ENCODE assay signal across 15 cellular contexts in the genomic region with DNA sequence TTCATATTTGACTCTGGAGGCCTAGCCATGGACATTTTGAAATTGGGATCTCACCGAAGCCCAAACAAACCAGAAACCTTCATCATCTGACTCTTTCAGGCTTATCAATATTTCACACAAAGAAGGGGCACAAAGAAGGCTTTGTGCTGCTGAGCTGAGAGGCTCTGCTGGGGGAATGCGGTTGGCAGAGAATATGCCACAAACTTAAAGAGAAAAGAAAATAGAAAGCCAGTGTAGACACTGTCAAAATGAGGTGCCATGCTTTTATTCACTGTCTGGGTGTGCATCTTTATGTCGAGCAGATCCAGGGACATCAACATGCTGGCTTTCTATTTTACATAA.
DNase-seq lines count a peak whose midpoint lies in the region; ATAC-seq and TF ChIP-seq lines count a peak whose summit lies in the region.
"Had no signal": no experiment of that assay in that cellular context is flagged by ENCODE, and none has a peak within 500 bp of the region (broad histone marks: within the 10 kb centered on the region; RNA-seq: fewer than 3 reads in every experiment).

No MANE protein-coding gene starts in this region.

- peaks cover 0 to 5% (median 0%) of the 10 kb centered on the region in 11 donors for H3K9me3 ChIP-seq in heart right ventricle
- no peaks in the 10 kb centered on the region for H3K9me3 ChIP-seq in osteoblast (ENCODE audit: low read depth, low read length)
- no peaks in the 10 kb centered on the region for H3K9me3 ChIP-seq in aorta (ENCODE audit: control insufficient read depth, low read length)

- no peaks in the 10 kb centered on the region for H4K20me1 ChIP-seq in osteoblast (ENCODE audit: insufficient read depth, low read length)

- 32 to 56% methylated on average over 3 of the region's 3 CpGs for WGBS in heart right ventricle, 2 donors
- WGBS in aorta, 2 donors = 45 to 48% methylated on average over 3 of the region's 3 CpGs

- H3K4me2 ChIP-seq in osteoblast (ENCODE audit: insufficient read depth, low read length) = no peak overlapping the region

- no peaks in the 10 kb centered on the region for H3K36me3 ChIP-seq in heart right ventricle
- H3K36me3 ChIP-seq in osteoblast (ENCODE audit: insufficient read depth, low read length) = no peaks in the 10 kb centered on the region
- no peaks in the 10 kb centered on the region for H3K36me3 ChIP-seq in aorta (ENCODE audit: control insufficient read depth in 1 of 2, insufficient read depth in 2 of 2, low read length in 1 of 2)

- peak overlapping the region; percentile 55 for H2AFZ ChIP-seq in osteoblast (ENCODE audit: low read length)

- H3K27me3 ChIP-seq in heart right ventricle (no peaks in the 10 kb centered on the region), osteoblast (ENCODE audit: insufficient read depth, low read length) (no peaks in the 10 kb centered on the region), aorta (ENCODE audit: control insufficient read depth in 1 of 2, insufficient read depth in 2 of 2, low read length in 1 of 2) (no peaks in the 10 kb centered on the region)

- intact Hi-C loops in heart right ventricle (cut with DNase I) (loop anchor here in 1 of 10 donors (5.0 kb wide), 1 partner anchor 145 kb away; no protein-coding TSS in a partner anchor), aorta (cut with DNase I) (no loop called here)

- peak overlapping the region; percentile 49 to 93 (median 82) for H3K27ac ChIP-seq in heart right ventricle
- H3K27ac ChIP-seq in osteoblast (ENCODE audit: low read depth, low read length) = no peak overlapping the region
- peak overlapping the region; percentile 51 for H3K27ac ChIP-seq in aorta (ENCODE audit: low read depth in 1 of 2, low read length in 2 of 2)

- ATAC-seq in SK-N-SH treated with all-trans-retinoic acid at 6 μM for 48 hours (peak; percentile 18), heart right ventricle (peak in 4 of 8 donors; percentile 20 to 34 (median 26)), aorta (ENCODE audit: low FRiP score) (no peak)

- DNase-seq in heart right ventricle (no peak), osteoblast (ENCODE audit: insufficient read length, low spot score, missing footprints) (no peak), aorta (no peak), NCI-H2081 treated with DMSO at 0.1 percent for 48 hours (lab: John Stamatoyannopoulos, UW) (no peak), NCI-H128 (lab: John Stamatoyannopoulos, UW; ENCODE audit: unreplicated experiment) (no peak), T-helper 9 cell (no peak)
- DNase-seq: activated CD4-positive, alpha-beta T cell treated with anti-CD3 and anti-CD28 coated beads for 48 hours; activated CD8-positive, alpha-beta memory T cell treated with anti-CD3 and anti-CD28 coated beads, Interleukin-2, amount 50 U/mL, for 4 hours; activated gamma-delta T cell; cortex of kidney; DMS 273 treated with DMSO at 0.1 percent for 48 hours; NCI-H187 treated with DMSO at 0.1 percent for 48 hours; NCI-H446 treated with DMSO at 0.1 percent for 48 hours; stimulated activated CD4-positive, alpha-beta T cell treated with anti-CD3 and anti-CD28 coated beads, Interleukin-4, amount 100 ng/mL, for 1 hour had no signal

- TF ChIP-seq CTCF in heart right ventricle (IDR thresholded peaks at IDR 0.05) = no peak
- TF ChIP-seq CTCF in osteoblast (IDR thresholded peaks at IDR 0.05; ENCODE audit: extremely low read depth, low read depth, low read length) = no peak

- H3K4me3 ChIP-seq in heart right ventricle (no peak overlapping the region), osteoblast (ENCODE audit: insufficient read depth, low read length) (no peak overlapping the region), aorta (ENCODE audit: low read length in 2 of 2) (no peak overlapping the region)

- H3K79me2 ChIP-seq in osteoblast (ENCODE audit: insufficient read depth, low read length) = no peaks in the 10 kb centered on the region

- H3K4me1 ChIP-seq in heart right ventricle (peaks cover 0 to 35% (median 13%) of the 10 kb centered on the region in 9 donors), osteoblast (ENCODE audit: insufficient read depth, low read length) (peaks cover 7% of the 10 kb centered on the region), aorta (ENCODE audit: control insufficient read depth in 1 of 2, insufficient read depth in 2 of 2, low read length in 2 of 2) (peaks cover 6 to 8% of the 10 kb centered on the region in 2 donors)

TF ChIP-seq in SK-N-SH treated with all-trans-retinoic acid at 6 μM for 48 hours, 23 proteins besides CTCF, POLR2A, EP300 and RAD21:
- TF ChIP-seq ISL1 (CRISPR knock-in tag; IDR thresholded peaks at IDR 0.05) (no peak), TOX (CRISPR knock-in tag; IDR thresholded peaks at IDR 0.05; ENCODE audit: borderline replicate concordance) (no peak), PPARA (CRISPR knock-in tag; IDR thresholded peaks at IDR 0.05; ENCODE audit: borderline replicate concordance) (no peak), SNAI2 (CRISPR knock-in tag; IDR thresholded peaks at IDR 0.05) (no peak), ZNF8 (CRISPR knock-in tag; IDR thresholded peaks at IDR 0.05) (no peak), ZFP3 (CRISPR knock-in tag; IDR thresholded peaks at IDR 0.05) (no peak)
- TF ChIP-seq, protein P1, sequence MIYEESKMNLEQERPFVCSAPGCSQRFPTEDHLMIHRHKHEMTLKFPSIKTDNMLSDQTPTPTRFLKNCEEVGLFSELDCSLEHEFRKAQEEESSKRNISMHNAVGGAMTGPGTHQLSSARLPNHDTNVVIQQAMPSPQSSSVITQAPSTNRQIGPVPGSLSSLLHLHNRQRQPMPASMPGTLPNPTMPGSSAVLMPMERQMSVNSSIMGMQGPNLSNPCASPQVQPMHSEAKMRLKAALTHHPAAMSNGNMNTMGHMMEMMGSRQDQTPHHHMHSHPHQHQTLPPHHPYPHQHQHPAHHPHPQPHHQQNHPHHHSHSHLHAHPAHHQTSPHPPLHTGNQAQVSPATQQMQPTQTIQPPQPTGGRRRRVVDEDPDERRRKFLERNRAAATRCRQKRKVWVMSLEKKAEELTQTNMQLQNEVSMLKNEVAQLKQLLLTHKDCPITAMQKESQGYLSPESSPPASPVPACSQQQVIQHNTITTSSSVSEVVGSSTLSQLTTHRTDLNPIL (CRISPR knock-in tag; IDR thresholded peaks at IDR 0.05; ENCODE audit: low read depth) = no peak
- TF ChIP-seq, protein P2, sequence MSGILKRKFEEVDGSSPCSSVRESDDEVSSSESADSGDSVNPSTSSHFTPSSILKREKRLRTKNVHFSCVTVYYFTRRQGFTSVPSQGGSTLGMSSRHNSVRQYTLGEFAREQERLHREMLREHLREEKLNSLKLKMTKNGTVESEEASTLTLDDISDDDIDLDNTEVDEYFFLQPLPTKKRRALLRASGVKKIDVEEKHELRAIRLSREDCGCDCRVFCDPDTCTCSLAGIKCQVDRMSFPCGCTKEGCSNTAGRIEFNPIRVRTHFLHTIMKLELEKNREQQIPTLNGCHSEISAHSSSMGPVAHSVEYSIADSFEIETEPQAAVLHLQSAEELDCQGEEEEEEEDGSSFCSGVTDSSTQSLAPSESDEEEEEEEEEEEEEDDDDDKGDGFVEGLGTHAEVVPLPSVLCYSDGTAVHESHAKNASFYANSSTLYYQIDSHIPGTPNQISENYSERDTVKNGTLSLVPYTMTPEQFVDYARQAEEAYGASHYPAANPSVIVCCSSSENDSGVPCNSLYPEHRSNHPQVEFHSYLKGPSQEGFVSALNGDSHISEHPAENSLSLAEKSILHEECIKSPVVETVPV (CRISPR knock-in tag; IDR thresholded peaks at IDR 0.05) = no peak
